Comparison of ENCODE assay signal across 1 cellular context in the genomic region with DNA sequence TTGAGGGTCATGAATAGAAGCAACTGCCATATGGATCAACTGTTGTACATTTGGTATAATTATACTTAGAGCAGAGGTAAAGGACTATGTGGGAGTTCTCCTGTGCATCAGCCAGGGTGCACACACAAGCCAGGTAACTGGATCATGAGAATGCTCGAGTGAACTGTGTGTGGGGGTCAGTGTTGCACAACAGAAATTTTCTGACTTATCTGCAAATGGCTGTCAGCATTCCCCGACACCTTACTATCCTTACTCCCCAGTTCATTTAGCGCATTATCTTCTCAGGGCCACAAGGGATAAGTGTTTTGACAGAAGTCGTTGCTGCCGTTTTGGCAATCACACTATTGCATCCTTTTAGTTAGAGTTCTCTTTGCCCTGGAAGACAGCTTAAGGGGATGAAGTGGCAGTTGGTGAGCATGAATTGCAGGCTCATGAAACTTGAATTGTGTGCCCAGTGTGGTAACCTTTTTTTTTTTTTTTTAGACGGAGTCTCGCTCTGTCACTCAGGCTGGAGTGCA.
TF ChIP-seq lines count a peak whose summit lies in the region.

No MANE protein-coding gene starts in this region.

TF ChIP-seq in GM23338, 12 proteins besides CTCF, POLR2A, EP300 and RAD21 (continued from another document):
- TF ChIP-seq, protein P1, sequence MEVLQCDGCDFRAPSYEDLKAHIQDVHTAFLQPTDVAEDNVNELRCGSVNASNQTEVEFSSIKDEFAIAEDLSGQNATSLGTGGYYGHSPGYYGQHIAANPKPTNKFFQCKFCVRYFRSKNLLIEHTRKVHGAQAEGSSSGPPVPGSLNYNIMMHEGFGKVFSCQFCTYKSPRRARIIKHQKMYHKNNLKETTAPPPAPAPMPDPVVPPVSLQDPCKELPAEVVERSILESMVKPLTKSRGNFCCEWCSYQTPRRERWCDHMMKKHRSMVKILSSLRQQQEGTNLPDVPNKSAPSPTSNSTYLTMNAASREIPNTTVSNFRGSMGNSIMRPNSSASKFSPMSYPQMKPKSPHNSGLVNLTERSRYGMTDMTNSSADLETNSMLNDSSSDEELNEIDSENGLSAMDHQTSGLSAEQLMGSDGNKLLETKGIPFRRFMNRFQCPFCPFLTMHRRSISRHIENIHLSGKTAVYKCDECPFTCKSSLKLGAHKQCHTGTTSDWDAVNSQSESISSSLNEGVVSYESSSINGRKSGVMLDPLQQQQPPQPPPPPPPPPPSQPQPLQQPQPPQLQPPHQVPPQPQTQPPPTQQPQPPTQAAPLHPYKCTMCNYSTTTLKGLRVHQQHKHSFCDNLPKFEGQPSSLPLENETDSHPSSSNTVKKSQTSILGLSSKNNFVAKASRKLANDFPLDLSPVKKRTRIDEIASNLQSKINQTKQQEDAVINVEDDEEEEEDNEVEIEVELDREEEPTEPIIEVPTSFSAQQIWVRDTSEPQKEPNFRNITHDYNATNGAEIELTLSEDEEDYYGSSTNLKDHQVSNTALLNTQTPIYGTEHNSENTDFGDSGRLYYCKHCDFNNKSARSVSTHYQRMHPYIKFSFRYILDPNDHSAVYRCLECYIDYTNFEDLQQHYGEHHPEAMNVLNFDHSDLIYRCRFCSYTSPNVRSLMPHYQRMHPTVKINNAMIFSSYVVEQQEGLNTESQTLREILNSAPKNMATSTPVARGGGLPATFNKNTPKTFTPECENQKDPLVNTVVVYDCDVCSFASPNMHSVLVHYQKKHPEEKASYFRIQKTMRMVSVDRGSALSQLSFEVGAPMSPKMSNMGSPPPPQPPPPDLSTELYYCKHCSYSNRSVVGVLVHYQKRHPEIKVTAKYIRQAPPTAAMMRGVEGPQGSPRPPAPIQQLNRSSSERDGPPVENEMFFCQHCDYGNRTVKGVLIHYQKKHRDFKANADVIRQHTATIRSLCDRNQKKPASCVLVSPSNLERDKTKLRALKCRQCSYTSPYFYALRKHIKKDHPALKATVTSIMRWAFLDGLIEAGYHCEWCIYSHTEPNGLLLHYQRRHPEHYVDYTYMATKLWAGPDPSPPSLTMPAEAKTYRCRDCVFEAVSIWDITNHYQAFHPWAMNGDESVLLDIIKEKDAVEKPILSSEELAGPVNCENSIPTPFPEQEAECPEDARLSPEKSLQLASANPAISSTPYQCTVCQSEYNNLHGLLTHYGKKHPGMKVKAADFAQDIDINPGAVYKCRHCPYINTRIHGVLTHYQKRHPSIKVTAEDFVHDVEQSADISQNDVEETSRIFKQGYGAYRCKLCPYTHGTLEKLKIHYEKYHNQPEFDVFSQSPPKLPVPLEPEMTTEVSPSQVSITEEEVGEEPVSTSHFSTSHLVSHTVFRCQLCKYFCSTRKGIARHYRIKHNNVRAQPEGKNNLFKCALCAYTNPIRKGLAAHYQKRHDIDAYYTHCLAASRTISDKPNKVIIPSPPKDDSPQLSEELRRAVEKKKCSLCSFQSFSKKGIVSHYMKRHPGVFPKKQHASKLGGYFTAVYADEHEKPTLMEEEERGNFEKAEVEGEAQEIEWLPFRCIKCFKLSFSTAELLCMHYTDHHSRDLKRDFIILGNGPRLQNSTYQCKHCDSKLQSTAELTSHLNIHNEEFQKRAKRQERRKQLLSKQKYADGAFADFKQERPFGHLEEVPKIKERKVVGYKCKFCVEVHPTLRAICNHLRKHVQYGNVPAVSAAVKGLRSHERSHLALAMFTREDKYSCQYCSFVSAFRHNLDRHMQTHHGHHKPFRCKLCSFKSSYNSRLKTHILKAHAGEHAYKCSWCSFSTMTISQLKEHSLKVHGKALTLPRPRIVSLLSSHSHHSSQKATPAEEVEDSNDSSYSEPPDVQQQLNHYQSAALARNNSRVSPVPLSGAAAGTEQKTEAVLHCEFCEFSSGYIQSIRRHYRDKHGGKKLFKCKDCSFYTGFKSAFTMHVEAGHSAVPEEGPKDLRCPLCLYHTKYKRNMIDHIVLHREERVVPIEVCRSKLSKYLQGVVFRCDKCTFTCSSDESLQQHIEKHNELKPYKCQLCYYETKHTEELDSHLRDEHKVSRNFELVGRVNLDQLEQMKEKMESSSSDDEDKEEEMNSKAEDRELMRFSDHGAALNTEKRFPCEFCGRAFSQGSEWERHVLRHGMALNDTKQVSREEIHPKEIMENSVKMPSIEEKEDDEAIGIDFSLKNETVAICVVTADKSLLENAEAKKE (CRISPR knock-in tag; IDR thresholded peaks at IDR 0.05), result no peak
- TF ChIP-seq ZNF114 (CRISPR knock-in tag; IDR thresholded peaks at IDR 0.05), result no peak
